Comparison of ENCODE assay signal across 16 cellular contexts in the genomic region with DNA sequence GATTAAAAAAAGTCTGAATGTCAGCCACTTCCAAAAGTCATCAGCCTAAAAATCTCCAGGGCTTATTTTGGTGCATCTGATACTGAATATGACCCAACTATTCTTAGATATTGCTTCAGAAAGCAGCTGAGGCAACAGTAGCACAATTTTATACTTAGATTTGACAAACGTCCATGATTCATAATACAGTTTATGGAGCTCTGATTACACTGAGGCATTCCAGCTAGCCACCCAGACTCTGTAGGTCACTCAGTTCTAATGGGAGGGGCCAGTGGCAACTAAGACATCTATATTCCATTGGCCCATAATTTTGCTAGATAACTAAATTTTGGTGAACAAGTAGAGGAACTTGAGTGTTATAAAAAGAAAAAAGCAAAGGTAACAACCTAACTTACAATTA. TPM values are rescaled to one million over a fixed set of nuclear protein-coding genes. Genes with fewer than 3 reads are reported as not detected.
DNase-seq lines count a peak whose midpoint lies in the region; ATAC-seq and TF ChIP-seq lines count a peak whose summit lies in the region.
"Had no signal": no experiment of that assay in that cellular context is flagged by ENCODE, and none has a peak within 500 bp of the region (broad histone marks: within the 10 kb centered on the region; RNA-seq: fewer than 3 reads in every experiment).

No MANE protein-coding gene starts in this region.

- no peaks in the 10 kb centered on the region for H3K9me3 ChIP-seq in ovary
- H3K9me3 ChIP-seq: BLaER1 treated with 17β-estradiol and CSF1 and Interleukin-3, amounts not matched to agents 10 nM and 100 nM; esophagus muscularis mucosa had no signal

- no peak for TF ChIP-seq EP300 in ovary (IDR thresholded peaks at IDR 0.05)

- ATAC-seq in HG03432 (IDR thresholded peaks at IDR 0.05; ENCODE audit: unreplicated experiment) = no peak
- ATAC-seq in GM18861 (IDR thresholded peaks at IDR 0.05; ENCODE audit: unreplicated experiment) = no peak
- ATAC-seq: stimulated activated naive CD8-positive, alpha-beta T cell treated with anti-CD3 and anti-CD28 coated beads, Interleukin-15, Interleukin-2, amounts not matched to agents 100 U/mL and 50 U/mL, for 24 hours; WTC11 had no signal

- H3K27me3 ChIP-seq in ovary = no peaks in the 10 kb centered on the region
- H3K27me3 ChIP-seq: BLaER1 treated with 17β-estradiol and CSF1 and Interleukin-3, amounts not matched to agents 10 nM and 100 nM; esophagus muscularis mucosa had no signal

- intact Hi-C loops in ovary (cut with DNase I) = no loop called here

- TF ChIP-seq CTCF in AG09309 (IDR thresholded peaks at IDR 0.05; ENCODE audit: control insufficient read depth, insufficient read depth, low read depth, low read length, missing control alignments) (no peak), astrocyte of the spinal cord (IDR thresholded peaks at IDR 0.05; ENCODE audit: low read depth, low read length) (no peak), ovary (IDR thresholded peaks at IDR 0.05) (no peak)

- H3K4me3 ChIP-seq in AG09309 (ENCODE audit: control insufficient read depth, low read depth, low read length) (no peak overlapping the region), astrocyte of the spinal cord (ENCODE audit: low read depth, low read length) (no peak overlapping the region), ovary (no peak overlapping the region)
- H3K4me3 ChIP-seq: BLaER1 treated with 17β-estradiol and CSF1 and Interleukin-3, amounts not matched to agents 10 nM and 100 nM; esophagus muscularis mucosa had no signal

- H3K27ac ChIP-seq in ovary = no peak overlapping the region
- H3K27ac ChIP-seq: BLaER1 treated with 17β-estradiol and CSF1 and Interleukin-3, amounts not matched to agents 10 nM and 100 nM; esophagus muscularis mucosa had no signal

- DNase-seq in AG09309 (ENCODE audit: low read depth) (peak; percentile 83), HPDE6-E6E7 (ENCODE audit: extremely low spot score) (peak; percentile 26), astrocyte of the spinal cord (ENCODE audit: low read depth, low spot score) (peak; percentile 57), iris pigment epithelial cell (ENCODE audit: low read depth) (peak; percentile 93), NCI-H748 treated with DMSO at 0.1 percent for 48 hours (lab: John Stamatoyannopoulos, UW) (no peak), ovary (no peak)
- DNase-seq: activated CD8-positive, alpha-beta memory T cell treated with anti-CD3 and anti-CD28 coated beads, Interleukin-2, amount 50 U/mL, for 4 hours; activated naive CD4-positive, alpha-beta T cell treated with anti-CD3 and anti-CD28 coated beads, Interleukin-2, amount 10 ng/mL, durations not matched to agents 7 days and 5 days; cortex of kidney; NCI-H2107; stimulated activated naive CD8-positive, alpha-beta T cell treated with anti-CD3 and anti-CD28 coated beads, Interleukin-15, Interleukin-2, amounts not matched to agents 100 U/mL and 50 U/mL, for 24 hours had no signal

- H3K36me3 ChIP-seq in ovary = no peaks in the 10 kb centered on the region
- H3K36me3 ChIP-seq: BLaER1 treated with 17β-estradiol and CSF1 and Interleukin-3, amounts not matched to agents 10 nM and 100 nM; esophagus muscularis mucosa had no signal

- in situ Hi-C loops in astrocyte of the spinal cord (cut with HindIII; ENCODE audit: low sequenced_read_pairs) = no loop called here

- no peak for TF ChIP-seq POLR2A in ovary (IDR thresholded peaks at IDR 0.05)

- H3K4me1 ChIP-seq in ovary (ENCODE audit: insufficient read depth) = peaks cover 1% of the 10 kb centered on the region

- 9 to 38% (median 30%) methylated on average over 1 of the region's 1 CpG for WGBS in ovary, 3 donors

RNA-seq across cellular contexts. Expression of a gene that starts 10.3 kb away (rescaled TPM):
- total RNA-seq in ovary = 1 to 10 TPM in 1 of 7 donors, under 1 TPM in 3, not detected in 3; 0.22 to 3.7 (median 0.26) TPM
- polyA plus RNA-seq in ovary = under 1 TPM; 0.06 to 0.22 TPM
- total RNA-seq: WTC11 had no signal

Comparison
In these comparisons a context has a peak if more than half of its experiments do, and no peak if none do; other contexts are left out.
1. DNase-seq: peak in AG09309 (single experiment), HPDE6-E6E7 (single experiment), astrocyte of the spinal cord (single experiment) and iris pigment epithelial cell (single experiment); none in NCI-H748 treated with DMSO at 0.1 percent for 48 hours (single experiment) and ovary (0 of 5).